Comparison of ENCODE assay signal across 1 cellular context in the genomic region with DNA sequence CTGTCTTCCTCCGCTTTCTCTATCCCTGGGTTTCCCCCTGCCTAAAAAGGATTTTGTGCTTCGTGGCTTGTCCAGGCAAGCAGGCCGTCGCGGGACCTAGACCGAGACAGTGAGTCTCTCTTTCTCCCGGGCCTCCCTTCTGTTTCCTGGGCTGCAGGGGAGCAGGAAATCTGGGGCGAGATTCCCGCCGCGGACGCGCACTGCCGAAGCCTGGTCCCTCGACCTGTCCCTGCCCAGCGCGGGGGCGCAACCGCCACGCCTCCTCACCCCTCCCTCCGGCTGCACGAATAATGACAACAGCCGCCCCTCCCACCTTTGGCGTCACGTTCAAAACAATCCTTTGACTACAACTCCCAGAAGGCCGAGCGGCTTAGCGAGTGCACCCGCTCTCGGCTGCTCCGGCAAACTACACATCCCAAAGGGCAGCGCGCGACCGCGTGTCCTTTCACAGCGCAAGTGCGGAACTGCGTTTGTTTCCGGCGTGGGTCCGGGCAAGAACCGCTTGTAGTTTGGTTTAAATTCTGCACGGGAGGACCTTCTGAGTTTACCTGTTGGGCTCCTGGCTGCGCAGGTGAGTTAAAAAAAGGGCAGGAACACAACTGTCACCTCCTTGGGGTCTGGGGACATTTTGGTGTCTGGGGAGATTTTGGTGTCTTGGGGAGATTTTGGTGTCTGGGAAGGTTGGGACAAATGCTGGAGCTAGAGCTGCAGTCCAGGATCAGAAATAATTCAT.
TF ChIP-seq lines count a peak whose summit lies in the region.

A gene (plus strand): TSS at position 473 of the 733 bp plus-strand sequence. CDS start 1,715 bp downstream, outside the sequence.

TF ChIP-seq in HepG2, 621 proteins besides CTCF, POLR2A, EP300 and RAD21 (continued from another document and continues in another):
- TF ChIP-seq ZZZ3 (CRISPR knock-in tag; IDR thresholded peaks at IDR 0.05; ENCODE audit: borderline replicate concordance) = peak; percentile 80; the same call in 1 of the 2 replicates
- TF ChIP-seq ZNF441 (CRISPR knock-in tag; IDR thresholded peaks at IDR 0.05; ENCODE audit: borderline replicate concordance) = peak; percentile 78
- TF ChIP-seq, protein P1, sequence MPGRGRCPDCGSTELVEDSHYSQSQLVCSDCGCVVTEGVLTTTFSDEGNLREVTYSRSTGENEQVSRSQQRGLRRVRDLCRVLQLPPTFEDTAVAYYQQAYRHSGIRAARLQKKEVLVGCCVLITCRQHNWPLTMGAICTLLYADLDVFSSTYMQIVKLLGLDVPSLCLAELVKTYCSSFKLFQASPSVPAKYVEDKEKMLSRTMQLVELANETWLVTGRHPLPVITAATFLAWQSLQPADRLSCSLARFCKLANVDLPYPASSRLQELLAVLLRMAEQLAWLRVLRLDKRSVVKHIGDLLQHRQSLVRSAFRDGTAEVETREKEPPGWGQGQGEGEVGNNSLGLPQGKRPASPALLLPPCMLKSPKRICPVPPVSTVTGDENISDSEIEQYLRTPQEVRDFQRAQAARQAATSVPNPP (CRISPR knock-in tag; IDR thresholded peaks at IDR 0.05) = peak; percentile 76; the same call in 1 of the 2 replicates
- TF ChIP-seq ETV6 (CRISPR knock-in tag; conservative IDR thresholded peaks at IDR 0.05) = 0 out of 2 replicates have a peak, but pooled peaks have one; percentile 20
- TF ChIP-seq HIVEP1 (CRISPR knock-in tag; IDR thresholded peaks at IDR 0.05) = 0 out of 2 replicates have a peak, but pooled peaks have one; percentile 62
- 0 out of 2 replicates have a peak, but pooled peaks have one; percentile 50 for TF ChIP-seq MTF2 (CRISPR knock-in tag; IDR thresholded peaks at IDR 0.05; ENCODE audit: borderline replicate concordance)
- TF ChIP-seq, protein P2, sequence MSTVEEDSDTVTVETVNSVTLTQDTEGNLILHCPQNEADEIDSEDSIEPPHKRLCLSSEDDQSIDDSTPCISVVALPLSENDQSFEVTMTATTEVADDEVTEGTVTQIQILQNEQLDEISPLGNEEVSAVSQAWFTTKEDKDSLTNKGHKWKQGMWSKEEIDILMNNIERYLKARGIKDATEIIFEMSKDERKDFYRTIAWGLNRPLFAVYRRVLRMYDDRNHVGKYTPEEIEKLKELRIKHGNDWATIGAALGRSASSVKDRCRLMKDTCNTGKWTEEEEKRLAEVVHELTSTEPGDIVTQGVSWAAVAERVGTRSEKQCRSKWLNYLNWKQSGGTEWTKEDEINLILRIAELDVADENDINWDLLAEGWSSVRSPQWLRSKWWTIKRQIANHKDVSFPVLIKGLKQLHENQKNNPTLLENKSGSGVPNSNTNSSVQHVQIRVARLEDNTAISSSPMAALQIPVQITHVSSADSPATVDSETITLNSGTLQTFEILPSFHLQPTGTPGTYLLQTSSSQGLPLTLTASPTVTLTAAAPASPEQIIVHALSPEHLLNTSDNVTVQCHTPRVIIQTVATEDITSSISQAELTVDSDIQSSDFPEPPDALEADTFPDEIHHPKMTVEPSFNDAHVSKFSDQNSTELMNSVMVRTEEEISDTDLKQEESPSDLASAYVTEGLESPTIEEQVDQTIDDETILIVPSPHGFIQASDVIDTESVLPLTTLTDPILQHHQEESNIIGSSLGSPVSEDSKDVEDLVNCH (CRISPR knock-in tag; IDR thresholded peaks at IDR 0.05) = no peak
- TF ChIP-seq, protein P3, sequence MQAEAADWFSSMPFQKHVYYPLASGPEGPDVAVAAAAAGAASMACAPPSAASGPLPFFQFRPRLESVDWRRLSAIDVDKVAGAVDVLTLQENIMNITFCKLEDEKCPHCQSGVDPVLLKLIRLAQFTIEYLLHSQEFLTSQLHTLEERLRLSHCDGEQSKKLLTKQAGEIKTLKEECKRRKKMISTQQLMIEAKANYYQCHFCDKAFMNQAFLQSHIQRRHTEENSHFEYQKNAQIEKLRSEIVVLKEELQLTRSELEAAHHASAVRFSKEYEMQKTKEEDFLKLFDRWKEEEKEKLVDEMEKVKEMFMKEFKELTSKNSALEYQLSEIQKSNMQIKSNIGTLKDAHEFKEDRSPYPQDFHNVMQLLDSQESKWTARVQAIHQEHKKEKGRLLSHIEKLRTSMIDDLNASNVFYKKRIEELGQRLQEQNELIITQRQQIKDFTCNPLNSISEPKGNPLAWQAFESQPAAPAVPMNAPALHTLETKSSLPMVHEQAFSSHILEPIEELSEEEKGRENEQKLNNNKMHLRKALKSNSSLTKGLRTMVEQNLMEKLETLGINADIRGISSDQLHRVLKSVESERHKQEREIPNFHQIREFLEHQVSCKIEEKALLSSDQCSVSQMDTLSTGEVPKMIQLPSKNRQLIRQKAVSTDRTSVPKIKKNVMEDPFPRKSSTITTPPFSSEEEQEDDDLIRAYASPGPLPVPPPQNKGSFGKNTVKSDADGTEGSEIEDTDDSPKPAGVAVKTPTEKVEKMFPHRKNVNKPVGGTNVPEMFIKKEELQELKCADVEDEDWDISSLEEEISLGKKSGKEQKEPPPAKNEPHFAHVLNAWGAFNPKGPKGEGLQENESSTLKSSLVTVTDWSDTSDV (CRISPR knock-in tag; IDR thresholded peaks at IDR 0.05) = no peak
- TF ChIP-seq ARID2 (CRISPR knock-in tag; IDR thresholded peaks at IDR 0.05; ENCODE audit: borderline replicate concordance) = peak; percentile 34; the same call in 1 of the 2 replicates
- peak; percentile 77 for TF ChIP-seq GABPA (IDR thresholded peaks at IDR 0.05; ENCODE audit: low read depth, low read length)
- TF ChIP-seq GABPA (CRISPR knock-in tag; IDR thresholded peaks at IDR 0.05; ENCODE audit: low read depth) = peak; percentile 97
- peak; percentile 67; the same call in 1 of the 2 replicates for TF ChIP-seq ZNF567 (CRISPR knock-in tag; IDR thresholded peaks at IDR 0.05; ENCODE audit: borderline replicate concordance)
- peak; percentile 95 for TF ChIP-seq KAT8 (CRISPR knock-in tag; IDR thresholded peaks at IDR 0.05)
- TF ChIP-seq ZNF232 (CRISPR knock-in tag; IDR thresholded peaks at IDR 0.05; ENCODE audit: borderline replicate concordance) = 0 out of 2 replicates have a peak, but pooled peaks have one; percentile 13
- TF ChIP-seq, protein P4, sequence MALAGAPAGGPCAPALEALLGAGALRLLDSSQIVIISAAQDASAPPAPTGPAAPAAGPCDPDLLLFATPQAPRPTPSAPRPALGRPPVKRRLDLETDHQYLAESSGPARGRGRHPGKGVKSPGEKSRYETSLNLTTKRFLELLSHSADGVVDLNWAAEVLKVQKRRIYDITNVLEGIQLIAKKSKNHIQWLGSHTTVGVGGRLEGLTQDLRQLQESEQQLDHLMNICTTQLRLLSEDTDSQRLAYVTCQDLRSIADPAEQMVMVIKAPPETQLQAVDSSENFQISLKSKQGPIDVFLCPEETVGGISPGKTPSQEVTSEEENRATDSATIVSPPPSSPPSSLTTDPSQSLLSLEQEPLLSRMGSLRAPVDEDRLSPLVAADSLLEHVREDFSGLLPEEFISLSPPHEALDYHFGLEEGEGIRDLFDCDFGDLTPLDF (CRISPR knock-in tag; IDR thresholded peaks at IDR 0.05) = peak; percentile 88
- TF ChIP-seq MED1 (CRISPR knock-in tag; IDR thresholded peaks at IDR 0.05) = peak; percentile 74
- TF ChIP-seq, protein P5, sequence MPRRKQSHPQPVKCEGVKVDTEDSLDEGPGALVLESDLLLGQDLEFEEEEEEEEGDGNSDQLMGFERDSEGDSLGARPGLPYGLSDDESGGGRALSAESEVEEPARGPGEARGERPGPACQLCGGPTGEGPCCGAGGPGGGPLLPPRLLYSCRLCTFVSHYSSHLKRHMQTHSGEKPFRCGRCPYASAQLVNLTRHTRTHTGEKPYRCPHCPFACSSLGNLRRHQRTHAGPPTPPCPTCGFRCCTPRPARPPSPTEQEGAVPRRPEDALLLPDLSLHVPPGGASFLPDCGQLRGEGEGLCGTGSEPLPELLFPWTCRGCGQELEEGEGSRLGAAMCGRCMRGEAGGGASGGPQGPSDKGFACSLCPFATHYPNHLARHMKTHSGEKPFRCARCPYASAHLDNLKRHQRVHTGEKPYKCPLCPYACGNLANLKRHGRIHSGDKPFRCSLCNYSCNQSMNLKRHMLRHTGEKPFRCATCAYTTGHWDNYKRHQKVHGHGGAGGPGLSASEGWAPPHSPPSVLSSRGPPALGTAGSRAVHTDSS (CRISPR knock-in tag; conservative IDR thresholded peaks at IDR 0.05) = 0 out of 2 replicates have a peak, but pooled peaks have one; percentile 52
- no peak for TF ChIP-seq ZNF720 (CRISPR knock-in tag; IDR thresholded peaks at IDR 0.05)
- TF ChIP-seq, protein P6, sequence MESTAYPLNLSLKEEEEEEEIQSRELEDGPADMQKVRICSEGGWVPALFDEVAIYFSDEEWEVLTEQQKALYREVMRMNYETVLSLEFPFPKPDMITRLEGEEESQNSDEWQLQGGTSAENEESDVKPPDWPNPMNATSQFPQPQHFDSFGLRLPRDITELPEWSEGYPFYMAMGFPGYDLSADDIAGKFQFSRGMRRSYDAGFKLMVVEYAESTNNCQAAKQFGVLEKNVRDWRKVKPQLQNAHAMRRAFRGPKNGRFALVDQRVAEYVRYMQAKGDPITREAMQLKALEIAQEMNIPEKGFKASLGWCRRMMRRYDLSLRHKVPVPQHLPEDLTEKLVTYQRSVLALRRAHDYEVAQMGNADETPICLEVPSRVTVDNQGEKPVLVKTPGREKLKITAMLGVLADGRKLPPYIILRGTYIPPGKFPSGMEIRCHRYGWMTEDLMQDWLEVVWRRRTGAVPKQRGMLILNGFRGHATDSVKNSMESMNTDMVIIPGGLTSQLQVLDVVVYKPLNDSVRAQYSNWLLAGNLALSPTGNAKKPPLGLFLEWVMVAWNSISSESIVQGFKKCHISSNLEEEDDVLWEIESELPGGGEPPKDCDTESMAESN (CRISPR knock-in tag; conservative IDR thresholded peaks at IDR 0.05) = peak; percentile 84
- TF ChIP-seq, protein P7, sequence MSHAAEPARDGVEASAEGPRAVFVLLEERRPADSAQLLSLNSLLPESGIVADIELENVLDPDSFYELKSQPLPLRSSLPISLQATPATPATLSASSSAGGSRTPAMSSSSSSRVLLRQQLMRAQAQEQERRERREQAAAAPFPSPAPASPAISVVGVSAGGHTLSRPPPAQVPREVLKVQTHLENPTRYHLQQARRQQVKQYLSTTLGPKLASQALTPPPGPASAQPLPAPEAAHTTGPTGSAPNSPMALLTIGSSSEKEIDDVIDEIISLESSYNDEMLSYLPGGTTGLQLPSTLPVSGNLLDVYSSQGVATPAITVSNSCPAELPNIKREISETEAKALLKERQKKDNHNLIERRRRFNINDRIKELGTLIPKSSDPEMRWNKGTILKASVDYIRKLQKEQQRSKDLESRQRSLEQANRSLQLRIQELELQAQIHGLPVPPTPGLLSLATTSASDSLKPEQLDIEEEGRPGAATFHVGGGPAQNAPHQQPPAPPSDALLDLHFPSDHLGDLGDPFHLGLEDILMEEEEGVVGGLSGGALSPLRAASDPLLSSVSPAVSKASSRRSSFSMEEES (CRISPR knock-in tag; IDR thresholded peaks at IDR 0.05) = peak; percentile 82
- TF ChIP-seq, protein P8, sequence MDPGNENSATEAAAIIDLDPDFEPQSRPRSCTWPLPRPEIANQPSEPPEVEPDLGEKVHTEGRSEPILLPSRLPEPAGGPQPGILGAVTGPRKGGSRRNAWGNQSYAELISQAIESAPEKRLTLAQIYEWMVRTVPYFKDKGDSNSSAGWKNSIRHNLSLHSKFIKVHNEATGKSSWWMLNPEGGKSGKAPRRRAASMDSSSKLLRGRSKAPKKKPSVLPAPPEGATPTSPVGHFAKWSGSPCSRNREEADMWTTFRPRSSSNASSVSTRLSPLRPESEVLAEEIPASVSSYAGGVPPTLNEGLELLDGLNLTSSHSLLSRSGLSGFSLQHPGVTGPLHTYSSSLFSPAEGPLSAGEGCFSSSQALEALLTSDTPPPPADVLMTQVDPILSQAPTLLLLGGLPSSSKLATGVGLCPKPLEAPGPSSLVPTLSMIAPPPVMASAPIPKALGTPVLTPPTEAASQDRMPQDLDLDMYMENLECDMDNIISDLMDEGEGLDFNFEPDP (CRISPR knock-in tag; conservative IDR thresholded peaks at IDR 0.05) = no peak
- peak; percentile 60; the same call in 1 of the 2 replicates for TF ChIP-seq HOXA5 (CRISPR knock-in tag; IDR thresholded peaks at IDR 0.05)
- TF ChIP-seq, protein P9, sequence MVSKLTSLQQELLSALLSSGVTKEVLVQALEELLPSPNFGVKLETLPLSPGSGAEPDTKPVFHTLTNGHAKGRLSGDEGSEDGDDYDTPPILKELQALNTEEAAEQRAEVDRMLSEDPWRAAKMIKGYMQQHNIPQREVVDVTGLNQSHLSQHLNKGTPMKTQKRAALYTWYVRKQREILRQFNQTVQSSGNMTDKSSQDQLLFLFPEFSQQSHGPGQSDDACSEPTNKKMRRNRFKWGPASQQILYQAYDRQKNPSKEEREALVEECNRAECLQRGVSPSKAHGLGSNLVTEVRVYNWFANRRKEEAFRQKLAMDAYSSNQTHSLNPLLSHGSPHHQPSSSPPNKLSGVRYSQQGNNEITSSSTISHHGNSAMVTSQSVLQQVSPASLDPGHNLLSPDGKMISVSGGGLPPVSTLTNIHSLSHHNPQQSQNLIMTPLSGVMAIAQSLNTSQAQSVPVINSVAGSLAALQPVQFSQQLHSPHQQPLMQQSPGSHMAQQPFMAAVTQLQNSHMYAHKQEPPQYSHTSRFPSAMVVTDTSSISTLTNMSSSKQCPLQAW (CRISPR knock-in tag; IDR thresholded peaks at IDR 0.05) = peak; percentile 94
- TF ChIP-seq BCL6 (CRISPR knock-in tag; IDR thresholded peaks at IDR 0.05) = peak; percentile 29; the same call in 1 of the 2 replicates
- TF ChIP-seq THYN1 (CRISPR knock-in tag; IDR thresholded peaks at IDR 0.05; ENCODE audit: borderline replicate concordance, low read depth) = peak; percentile 76; the same call in 1 of the 2 replicates
- TF ChIP-seq PHF20 (CRISPR knock-in tag; IDR thresholded peaks at IDR 0.05) = peak; percentile 89
- peak; percentile 87 for TF ChIP-seq KLF12 (CRISPR knock-in tag; IDR thresholded peaks at IDR 0.05; ENCODE audit: borderline replicate concordance)
- TF ChIP-seq, protein P10, sequence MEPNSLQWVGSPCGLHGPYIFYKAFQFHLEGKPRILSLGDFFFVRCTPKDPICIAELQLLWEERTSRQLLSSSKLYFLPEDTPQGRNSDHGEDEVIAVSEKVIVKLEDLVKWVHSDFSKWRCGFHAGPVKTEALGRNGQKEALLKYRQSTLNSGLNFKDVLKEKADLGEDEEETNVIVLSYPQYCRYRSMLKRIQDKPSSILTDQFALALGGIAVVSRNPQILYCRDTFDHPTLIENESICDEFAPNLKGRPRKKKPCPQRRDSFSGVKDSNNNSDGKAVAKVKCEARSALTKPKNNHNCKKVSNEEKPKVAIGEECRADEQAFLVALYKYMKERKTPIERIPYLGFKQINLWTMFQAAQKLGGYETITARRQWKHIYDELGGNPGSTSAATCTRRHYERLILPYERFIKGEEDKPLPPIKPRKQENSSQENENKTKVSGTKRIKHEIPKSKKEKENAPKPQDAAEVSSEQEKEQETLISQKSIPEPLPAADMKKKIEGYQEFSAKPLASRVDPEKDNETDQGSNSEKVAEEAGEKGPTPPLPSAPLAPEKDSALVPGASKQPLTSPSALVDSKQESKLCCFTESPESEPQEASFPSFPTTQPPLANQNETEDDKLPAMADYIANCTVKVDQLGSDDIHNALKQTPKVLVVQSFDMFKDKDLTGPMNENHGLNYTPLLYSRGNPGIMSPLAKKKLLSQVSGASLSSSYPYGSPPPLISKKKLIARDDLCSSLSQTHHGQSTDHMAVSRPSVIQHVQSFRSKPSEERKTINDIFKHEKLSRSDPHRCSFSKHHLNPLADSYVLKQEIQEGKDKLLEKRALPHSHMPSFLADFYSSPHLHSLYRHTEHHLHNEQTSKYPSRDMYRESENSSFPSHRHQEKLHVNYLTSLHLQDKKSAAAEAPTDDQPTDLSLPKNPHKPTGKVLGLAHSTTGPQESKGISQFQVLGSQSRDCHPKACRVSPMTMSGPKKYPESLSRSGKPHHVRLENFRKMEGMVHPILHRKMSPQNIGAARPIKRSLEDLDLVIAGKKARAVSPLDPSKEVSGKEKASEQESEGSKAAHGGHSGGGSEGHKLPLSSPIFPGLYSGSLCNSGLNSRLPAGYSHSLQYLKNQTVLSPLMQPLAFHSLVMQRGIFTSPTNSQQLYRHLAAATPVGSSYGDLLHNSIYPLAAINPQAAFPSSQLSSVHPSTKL (CRISPR knock-in tag; IDR thresholded peaks at IDR 0.05) = peak; percentile 63
